Comparison of ENCODE assay signal across 9 cellular contexts in genomic region chr11:110525883-110526282, GRCh38.
DNase-seq lines count a peak whose midpoint lies in the region; TF ChIP-seq lines count a peak whose summit lies in the region.
"Had no signal": no experiment of that assay in that cellular context is flagged by ENCODE, and none has a peak within 500 bp of the region (broad histone marks: within the 10 kb centered on the region; RNA-seq: fewer than 3 reads in every experiment).

No MANE protein-coding gene starts in this region.

- TF ChIP-seq CTCF in HFF-Myc (IDR thresholded peaks at IDR 0.05; ENCODE audit: low read depth, low read length, missing control alignments) (no peak), Peyer's patch (IDR thresholded peaks at IDR 0.05) (no peak)

- peaks cover 0 to 4% (median 0%) of the 10 kb centered on the region in 6 donors for H3K9me3 Mint-ChIP-seq in immature natural killer cell

- no peaks in the 10 kb centered on the region for H3K36me3 Mint-ChIP-seq in immature natural killer cell

- DNase-seq in ELR (ENCODE audit: low read depth), result peak; percentile 47
- DNase-seq in HFF-Myc (ENCODE audit: extremely low read depth, low read depth), result peak; percentile 59
- peak; percentile 86 for DNase-seq in NCI-H2107 (lab: John Stamatoyannopoulos, UW)
- DNase-seq in immature natural killer cell, result no peak
- DNase-seq in NOMO-1 treated with dmso at 0.1 percent for 144 hours (lab: John Stamatoyannopoulos, UW; ENCODE audit: unreplicated experiment), result no peak
- DNase-seq in activated CD4-positive, CD25-positive, alpha-beta regulatory T cell (lab: John Stamatoyannopoulos, UW), result no peak
- DNase-seq in Peyer's patch, result no peak
- DNase-seq in NCI-H526 treated with DMSO at 0.1 percent for 48 hours (lab: John Stamatoyannopoulos, UW), result no peak
- DNase-seq: kidney had no signal

- no peaks in the 10 kb centered on the region for H3K9me3 ChIP-seq in Peyer's patch

- H3K27ac ChIP-seq in Peyer's patch, result peak overlapping the region in 2 of 4 donors; percentile 43 to 48

- peaks cover 0 to 1% (median 0%) of the 10 kb centered on the region in 3 donors for H3K27me3 Mint-ChIP-seq in immature natural killer cell (ENCODE audit: low read depth in 3 of 3)

- TF ChIP-seq POLR2A in Peyer's patch (IDR thresholded peaks at IDR 0.05), result no peak

- no peaks in the 10 kb centered on the region for H3K36me3 ChIP-seq in Peyer's patch

- peak overlapping the region in 5 of 6 donors; percentile 43 to 86 (median 79) for H3K27ac Mint-ChIP-seq in immature natural killer cell

- H3K4me3 ChIP-seq in HFF-Myc (replicated peaks; ENCODE audit: low read depth, low read length) (no peak overlapping the region), Peyer's patch (no peak overlapping the region)

- H3K27me3 ChIP-seq in Peyer's patch, result no peaks in the 10 kb centered on the region

- H3K4me1 Mint-ChIP-seq in immature natural killer cell, result peaks cover 70 to 73% of the 10 kb centered on the region in 2 donors

- H3K4me3 Mint-ChIP-seq in immature natural killer cell, result peak overlapping the region in 4 of 5 donors; percentile 25 to 73 (median 53)

- H3K4me1 ChIP-seq in Peyer's patch, result peaks cover 0 to 5% (median 0%) of the 10 kb centered on the region in 4 donors

Comparison
In these comparisons a context has a peak if more than half of its experiments do, and no peak if none do; other contexts are left out.
1. DNase-seq: peak in ELR (single experiment), HFF-Myc (single experiment) and NCI-H2107 (single experiment); none in immature natural killer cell (0 of 3), NOMO-1 treated with dmso at 0.1 percent for 144 hours (single experiment), activated CD4-positive, CD25-positive, alpha-beta regulatory T cell (0 of 4), Peyer's patch (0 of 3) and NCI-H526 treated with DMSO at 0.1 percent for 48 hours (single experiment).